11 cellular contexts compared by ENCODE assay signal in the genomic region with DNA sequence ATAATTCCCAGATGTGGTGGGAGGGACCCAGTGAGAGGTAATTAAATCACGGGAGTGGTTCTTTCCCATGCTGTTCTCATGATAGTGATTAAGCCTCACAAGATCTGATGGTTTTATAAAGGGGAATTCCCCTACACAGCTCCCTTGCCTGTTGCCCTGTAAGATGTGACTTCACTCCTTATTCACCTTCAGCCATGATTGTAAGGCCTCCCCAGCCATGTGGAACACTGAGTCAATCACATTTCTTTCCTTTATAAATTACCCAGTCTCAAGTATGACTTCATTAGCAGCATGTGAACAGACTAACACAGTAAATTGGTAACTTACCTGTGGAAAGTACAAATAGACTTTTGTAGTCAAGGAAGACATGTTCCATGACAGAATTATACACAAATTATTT. TPM values are rescaled to one million over a fixed set of nuclear protein-coding genes. Genes with fewer than 3 reads are reported as not detected.
"Had no signal": no experiment of that assay in that cellular context is flagged by ENCODE, and none has a peak within 500 bp of the region (broad histone marks: within the 10 kb centered on the region; RNA-seq: fewer than 3 reads in every experiment).

No MANE protein-coding gene starts in this region.

- H3K9me3 ChIP-seq: HAP-1 had no signal

- H3K4me1 ChIP-seq: HAP-1 had no signal

- H3K27ac ChIP-seq: GM23248 had no signal

- FAIRE-seq: H1, H54 had no signal

- H3K36me3 ChIP-seq: HAP-1 had no signal

- H3K4me3 ChIP-seq: GM23248, GM23338, HAP-1 had no signal

- DNase-seq: GM23248, GOT3, H7, H9, HCEC 1CT, HFFc6 had no signal

- ATAC-seq: GM23338, HCT116 had no signal

RNA-seq across cellular contexts. Expression of a gene that starts 55.2 kb away (rescaled TPM):
- total RNA-seq: GM23248, GM23338, H1, H7, H9, HFFc6 had no signal
